Comparison of ENCODE assay signal across 2 cellular contexts in genomic region chr17:537133-537532, GRCh38.
TF ChIP-seq lines count a peak whose summit lies in the region.

No MANE protein-coding gene starts in this region.

TF ChIP-seq in GM23338, 12 proteins besides CTCF, POLR2A, EP300 and RAD21 (continued from another document):
- no peak for TF ChIP-seq ZNF462 (CRISPR knock-in tag; IDR thresholded peaks at IDR 0.05)
- TF ChIP-seq JUNB (IDR thresholded peaks at IDR 0.05; ENCODE audit: unreplicated experiment): no peak
- TF ChIP-seq ETS1 (IDR thresholded peaks at IDR 0.05): no peak
- no peak for TF ChIP-seq STAT1 (IDR thresholded peaks at IDR 0.05; ENCODE audit: unreplicated experiment)
- no peak for TF ChIP-seq POLR2AphosphoS5 (IDR thresholded peaks at IDR 0.05; ENCODE audit: low read depth)
- TF ChIP-seq NANOG (IDR thresholded peaks at IDR 0.05; ENCODE audit: borderline replicate concordance): no peak
- TF ChIP-seq REST (IDR thresholded peaks at IDR 0.05; ENCODE audit: unreplicated experiment): no peak
- no peak for TF ChIP-seq CREB1 (CRISPR knock-in tag; IDR thresholded peaks at IDR 0.05; ENCODE audit: low read depth)

TF ChIP-seq in IMR-90, 13 proteins besides CTCF, POLR2A, EP300 and RAD21 (continued from another document):
- no peak for TF ChIP-seq ELK1 (IDR thresholded peaks at IDR 0.05; ENCODE audit: borderline replicate concordance, low read depth, low read length)
- TF ChIP-seq CEBPB (IDR thresholded peaks at IDR 0.05; ENCODE audit: low read depth, low read length): no peak
- no peak for TF ChIP-seq CHD1 (IDR thresholded peaks at IDR 0.05; ENCODE audit: low read depth, low read length)
- TF ChIP-seq BHLHE40 (IDR thresholded peaks at IDR 0.05; ENCODE audit: low read depth, low read length): no peak
- no peak for TF ChIP-seq RFX5 (IDR thresholded peaks at IDR 0.05; ENCODE audit: low read depth, low read length)
- no peak for TF ChIP-seq SMC3 (IDR thresholded peaks at IDR 0.05; ENCODE audit: low read depth, low read length)
- no peak for TF ChIP-seq NFE2L2 (IDR thresholded peaks at IDR 0.05; ENCODE audit: low read depth, low read length)
- TF ChIP-seq USF2 (IDR thresholded peaks at IDR 0.05; ENCODE audit: low read depth, low read length): no peak
